Comparison of ENCODE assay signal across 11 cellular contexts in the genomic region with DNA sequence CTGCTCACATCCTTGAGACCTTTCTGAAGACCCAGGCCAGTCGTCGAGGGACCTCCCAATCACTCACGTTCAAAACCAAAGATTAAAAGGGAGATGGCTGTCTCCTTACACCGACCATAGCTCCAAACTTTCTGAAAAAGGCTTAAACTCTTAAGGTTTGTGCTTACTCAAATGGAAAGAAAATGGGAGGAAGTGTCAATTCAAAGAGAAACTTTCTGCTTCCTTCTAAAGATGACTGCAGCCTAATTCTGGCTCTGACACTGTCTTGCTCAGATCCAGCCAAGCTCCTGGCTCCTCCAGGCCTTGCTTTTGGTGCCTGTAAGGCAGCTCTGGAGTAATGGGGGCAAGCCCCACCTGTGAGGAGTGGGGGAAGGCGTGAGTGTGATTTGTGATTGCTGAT. TPM values are rescaled to one million over a fixed set of nuclear protein-coding genes. Genes with fewer than 3 reads are reported as not detected.
DNase-seq lines count a peak whose midpoint lies in the region; ATAC-seq and TF ChIP-seq lines count a peak whose summit lies in the region.
"Had no signal": no experiment of that assay in that cellular context is flagged by ENCODE, and none has a peak within 500 bp of the region (broad histone marks: within the 10 kb centered on the region; RNA-seq: fewer than 3 reads in every experiment).

No MANE protein-coding gene starts in this region.

- H4K20me1 ChIP-seq in BLaER1: no peaks in the 10 kb centered on the region

- H3K4me3 Mint-ChIP-seq in activated T-helper 2 cell treated with anti-CD3 and anti-CD28 coated beads, Interferon-gamma antibody, Interleukin-2, Interleukin-4, amounts not matched to agents 10 μg/mL and 5 μg/mL and 100 μg/mL, durations not matched to agents 14 hours and 24 hours and 36 hours (ENCODE audit: low read depth): no peak overlapping the region

- peak; percentile 18 for DNase-seq in activated T-helper 2 cell treated with anti-CD3 and anti-CD28 coated beads, Interferon-gamma antibody, Interleukin-2, Interleukin-4, amounts not matched to agents 10 μg/mL and 5 μg/mL and 100 μg/mL, durations not matched to agents 14 hours and 24 hours and 36 hours (ENCODE audit: low spot score)
- DNase-seq in omental fat pad (ENCODE audit: low spot score) (no peak), DMS 273 (lab: John Stamatoyannopoulos, UW; ENCODE audit: unreplicated experiment) (no peak), NCI-H2227 (lab: John Stamatoyannopoulos, UW; ENCODE audit: unreplicated experiment) (no peak), NCI-H1694 (lab: John Stamatoyannopoulos, UW) (no peak)
- DNase-seq: Calu3, NCI-H1694 treated with DMSO at 0.1 percent for 48 hours had no signal

- no peaks in the 10 kb centered on the region for H3K36me3 ChIP-seq in BLaER1
- H3K36me3 ChIP-seq: cardiac muscle cell had no signal

- H3K4me3 ChIP-seq in BLaER1: no peak overlapping the region
- H3K4me3 ChIP-seq: cardiac muscle cell had no signal

- no peak overlapping the region for H3K27ac ChIP-seq in BLaER1
- H3K27ac ChIP-seq: cardiac muscle cell had no signal

- no peaks in the 10 kb centered on the region for H3K27me3 ChIP-seq in BLaER1
- H3K27me3 ChIP-seq: cardiac muscle cell had no signal

- no peak for TF ChIP-seq CTCF in omental fat pad (IDR thresholded peaks at IDR 0.05)

- ATAC-seq in GM18867 (IDR thresholded peaks at IDR 0.05; ENCODE audit: unreplicated experiment) (peak; percentile 54), HG02884 (IDR thresholded peaks at IDR 0.05; ENCODE audit: unreplicated experiment) (peak; percentile 63), omental fat pad (ENCODE audit: low FRiP score) (no peak)

- H3K36me3 Mint-ChIP-seq in activated T-helper 2 cell treated with anti-CD3 and anti-CD28 coated beads, Interferon-gamma antibody, Interleukin-2, Interleukin-4, amounts not matched to agents 10 μg/mL and 5 μg/mL and 100 μg/mL, durations not matched to agents 14 hours and 24 hours and 36 hours (ENCODE audit: low read depth): no peaks in the 10 kb centered on the region

- H3K27ac Mint-ChIP-seq in activated T-helper 2 cell treated with anti-CD3 and anti-CD28 coated beads, Interferon-gamma antibody, Interleukin-2, Interleukin-4, amounts not matched to agents 10 μg/mL and 5 μg/mL and 100 μg/mL, durations not matched to agents 14 hours and 24 hours and 36 hours: no peak overlapping the region

- H3K9me3 ChIP-seq in BLaER1: no peaks in the 10 kb centered on the region

- H3K4me1 ChIP-seq in BLaER1: peaks cover 18% of the 10 kb centered on the region

- H3K9me3 Mint-ChIP-seq in activated T-helper 2 cell treated with anti-CD3 and anti-CD28 coated beads, Interferon-gamma antibody, Interleukin-2, Interleukin-4, amounts not matched to agents 10 μg/mL and 5 μg/mL and 100 μg/mL, durations not matched to agents 14 hours and 24 hours and 36 hours: no peaks in the 10 kb centered on the region

- H3K4me2 ChIP-seq in BLaER1: peak overlapping the region; percentile 47

- intact Hi-C loops in activated T-helper 2 cell treated with anti-CD3 and anti-CD28 coated beads, Interferon-gamma antibody, Interleukin-2, Interleukin-4, amounts not matched to agents 10 μg/mL and 5 μg/mL and 100 μg/mL, durations not matched to agents 14 hours and 24 hours and 36 hours (cut with micrococcal nuclease): loop anchor here (1.0 kb wide), 1 partner anchor 56 kb away; no protein-coding TSS in a partner anchor

- no peak overlapping the region for H3K9ac ChIP-seq in BLaER1

- H3K27me3 Mint-ChIP-seq in activated T-helper 2 cell treated with anti-CD3 and anti-CD28 coated beads, Interferon-gamma antibody, Interleukin-2, Interleukin-4, amounts not matched to agents 10 μg/mL and 5 μg/mL and 100 μg/mL, durations not matched to agents 14 hours and 24 hours and 36 hours (ENCODE audit: low read depth): peaks cover 22% of the 10 kb centered on the region

- peaks cover 27% of the 10 kb centered on the region for H3K4me1 Mint-ChIP-seq in activated T-helper 2 cell treated with anti-CD3 and anti-CD28 coated beads, Interferon-gamma antibody, Interleukin-2, Interleukin-4, amounts not matched to agents 10 μg/mL and 5 μg/mL and 100 μg/mL, durations not matched to agents 14 hours and 24 hours and 36 hours (ENCODE audit: low read depth)

RNA-seq across cellular contexts. Expression of gene WSB1, which starts 54.9 kb away (rescaled TPM):
- 165 and 170 TPM in 2 replicates for total RNA-seq in activated T-helper 2 cell treated with anti-CD3 and anti-CD28 coated beads, Interferon-gamma antibody, Interleukin-2, Interleukin-4, amounts not matched to agents 10 μg/mL and 5 μg/mL and 100 μg/mL, durations not matched to agents 14 hours and 24 hours and 36 hours
- 100 to 1,000 TPM; 136 to 217 (median 175) TPM for total RNA-seq in omental fat pad
